ENCODE assay signal across 23 cellular contexts in genomic region chr3:17798000-17798399, GRCh38. TPM values are rescaled to one million over a fixed set of nuclear protein-coding genes. Genes with fewer than 3 reads are reported as not detected.
DNase-seq lines count a peak whose midpoint lies in the region; ATAC-seq lines count a peak whose summit lies in the region.
"Had no signal": no experiment of that assay in that cellular context is flagged by ENCODE, and none has a peak within 500 bp of the region (broad histone marks: within the 10 kb centered on the region; RNA-seq: fewer than 3 reads in every experiment).

No MANE protein-coding gene starts in this region.

- intact Hi-C loops in activated CD4-positive, alpha-beta T cell treated with anti-CD3 and anti-CD28 coated beads for 36 hours (cut with DNase I, micrococcal nuclease), result no loop called here

- CTCF ChIA-PET in activated CD4-positive, alpha-beta T cell treated with anti-CD3 and anti-CD28 coated beads for 36 hours (lab: Charles Lee), result no interaction called here

- H3K27ac Mint-ChIP-seq in activated CD4-positive, alpha-beta T cell treated with anti-CD3 and anti-CD28 coated beads for 36 hours, result no peak overlapping the region
- H3K27ac Mint-ChIP-seq: activated CD4-positive, alpha-beta memory T cell treated with anti-CD3 and anti-CD28 coated beads for 36 hours; activated naive CD8-positive, alpha-beta T cell treated with anti-CD3 and anti-CD28 coated beads, Interleukin-2, amount 10 ng/mL, durations not matched to agents 7 days and 5 days; CD8-positive, alpha-beta T cell; immature natural killer cell had no signal

- H3K27me3 Mint-ChIP-seq in activated CD4-positive, alpha-beta T cell treated with anti-CD3 and anti-CD28 coated beads for 36 hours, result peaks cover 4% of the 10 kb centered on the region
- H3K27me3 Mint-ChIP-seq: activated naive CD8-positive, alpha-beta T cell treated with anti-CD3 and anti-CD28 coated beads, Interleukin-2, amount 10 ng/mL, durations not matched to agents 7 days and 5 days had no signal

- POLR2A ChIA-PET in activated CD4-positive, alpha-beta T cell treated with anti-CD3 and anti-CD28 coated beads for 36 hours (lab: Charles Lee), result no interaction called here

- H3K4me1 Mint-ChIP-seq in activated CD4-positive, alpha-beta T cell treated with anti-CD3 and anti-CD28 coated beads for 36 hours, result peaks cover 4% of the 10 kb centered on the region
- H3K4me1 Mint-ChIP-seq: immature natural killer cell had no signal

- H3K4me3 Mint-ChIP-seq in activated CD4-positive, alpha-beta T cell treated with anti-CD3 and anti-CD28 coated beads for 36 hours, result no peak overlapping the region
- H3K4me3 Mint-ChIP-seq: activated CD4-positive, alpha-beta memory T cell treated with anti-CD3 and anti-CD28 coated beads for 36 hours; activated naive CD8-positive, alpha-beta T cell treated with anti-CD3 and anti-CD28 coated beads, Interleukin-2, amount 10 ng/mL, durations not matched to agents 7 days and 5 days; CD8-positive, alpha-beta T cell; immature natural killer cell had no signal

- DNase-seq in activated CD4-positive, alpha-beta T cell treated with anti-CD3 and anti-CD28 coated beads for 36 hours, result peak; percentile 16
- no peak for DNase-seq in activated CD4-positive, alpha-beta T cell treated with anti-CD3 and anti-CD28 coated beads for 1 hour
- peak; percentile 6 for DNase-seq in RPMI8226
- DNase-seq in iPS-NIHi11 (ENCODE audit: low spot score), result peak; percentile 48
- DNase-seq in COLO829 (ENCODE audit: low spot score), result no peak
- DNase-seq in T-helper 2 cell, result no peak
- no peak for DNase-seq in stimulated activated CD4-positive, alpha-beta T cell treated with anti-CD3 and anti-CD28 coated beads, Interleukin-2, amount 100 ng/mL, for 48 hours
- DNase-seq: 8988T; activated CD4-positive, alpha-beta memory T cell treated with anti-CD3 and anti-CD28 coated beads for 36 hours; activated naive CD8-positive, alpha-beta T cell treated with anti-CD3 and anti-CD28 coated beads, Interleukin-2, amount 10 ng/mL, durations not matched to agents 7 days and 5 days; AML-193; CD8-positive, alpha-beta T cell; cerebellar nuclear complex; dorsolateral prefrontal cortex; GF-D8; HCEC 1CT; immature natural killer cell; left lung; NCI-H1694 treated with DMSO at 0.1 percent for 48 hours; NCI-H2171; NCI-H524; nucleus accumbens had no signal

- peaks cover 3% of the 10 kb centered on the region for H3K9me3 Mint-ChIP-seq in activated CD4-positive, alpha-beta T cell treated with anti-CD3 and anti-CD28 coated beads for 36 hours (ENCODE audit: low read depth)

- peak; percentile 39 for ATAC-seq in activated CD4-positive, alpha-beta T cell treated with anti-CD3 and anti-CD28 coated beads for 36 hours
- ATAC-seq in HG02798 (IDR thresholded peaks at IDR 0.05; ENCODE audit: poor library complexity, unreplicated experiment), result peak; percentile 36
- ATAC-seq: CD8-positive, alpha-beta T cell; left lung had no signal

- H3K36me3 Mint-ChIP-seq in activated CD4-positive, alpha-beta T cell treated with anti-CD3 and anti-CD28 coated beads for 36 hours (ENCODE audit: low read depth), result no peaks in the 10 kb centered on the region
- H3K36me3 Mint-ChIP-seq: CD8-positive, alpha-beta T cell had no signal

RNA-seq across cellular contexts. Expression of gene TBC1D5, which starts 55.6 kb away (rescaled TPM):
- 10 to 100 TPM; 53.9 to 56.9 TPM for total RNA-seq in activated CD4-positive, alpha-beta T cell treated with anti-CD3 and anti-CD28 coated beads for 36 hours

Comparison
In these comparisons a context has a peak if more than half of its experiments do, and no peak if none do; other contexts are left out.
1. DNase-seq: peak in activated CD4-positive, alpha-beta T cell treated with anti-CD3 and anti-CD28 coated beads for 36 hours (single experiment), RPMI8226 (single experiment) and iPS-NIHi11 (single experiment); none in activated CD4-positive, alpha-beta T cell treated with anti-CD3 and anti-CD28 coated beads for 1 hour (single experiment), COLO829 (single experiment), T-helper 2 cell (0 of 5) and stimulated activated CD4-positive, alpha-beta T cell treated with anti-CD3 and anti-CD28 coated beads, Interleukin-2, amount 100 ng/mL, for 48 hours (0 of 2).